In the genomic region with DNA sequence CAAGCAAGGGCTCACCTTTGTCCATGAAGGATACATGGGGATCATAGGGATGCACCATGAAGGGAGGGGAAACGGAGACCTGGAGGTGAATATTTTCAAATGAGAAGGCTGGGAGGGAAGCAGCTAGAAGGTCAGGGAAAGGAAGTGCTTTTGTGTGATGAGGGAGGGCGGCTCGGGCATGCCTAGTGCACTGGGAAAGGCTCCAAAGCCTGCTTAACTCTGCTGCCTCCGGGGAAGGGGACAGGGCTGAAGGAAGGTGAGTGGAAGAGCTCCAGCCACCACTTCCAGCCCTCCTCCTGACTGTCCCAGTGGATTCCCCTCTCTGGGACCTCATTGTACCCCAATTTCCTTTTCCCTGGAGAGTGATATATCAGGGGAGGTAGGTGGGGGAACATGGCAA, we compare ENCODE assay signal across 21 cellular contexts.
DNase-seq lines count a peak whose midpoint lies in the region; ATAC-seq, FAIRE-seq and TF ChIP-seq lines count a peak whose summit lies in the region.
"Had no signal": no experiment of that assay in that cellular context is flagged by ENCODE, and none has a peak within 500 bp of the region (broad histone marks: within the 10 kb centered on the region; RNA-seq: fewer than 3 reads in every experiment).

No MANE protein-coding gene starts in this region.

- peaks cover 16% of the 10 kb centered on the region for H3K4me1 Mint-ChIP-seq in endodermal cell
- H3K4me1 Mint-ChIP-seq: stimulated activated memory B cell treated with anti-CD40 and anti-IgM and Interleukin-4, amounts not matched to agents 10 μg/mL and 1 μg/mL and 100 μg/mL, for 72 hours had no signal

- H3K27me3 ChIP-seq in endodermal cell (ENCODE audit: control insufficient read depth, insufficient read depth, low read length, poor library complexity, severe bottlenecking) (no peaks in the 10 kb centered on the region), pancreas (no peaks in the 10 kb centered on the region)
- H3K27me3 ChIP-seq: upper lobe of left lung had no signal

- no peak overlapping the region for H3K9ac ChIP-seq in endodermal cell (ENCODE audit: extremely low read depth, low read length, poor library complexity, severe bottlenecking)
- H3K9ac ChIP-seq: GM23248 had no signal

- no peak overlapping the region for H3K27ac ChIP-seq in endodermal cell (ENCODE audit: low read depth, low read length)
- H3K27ac ChIP-seq in pancreas, result no peak overlapping the region
- H3K27ac ChIP-seq: GM23248, lower lobe of right lung, upper lobe of left lung had no signal

- peak; percentile 39 to 77 (median 52) for ATAC-seq in pancreas
- ATAC-seq: Panc1; stimulated activated memory B cell treated with anti-CD40 and anti-IgM and Interleukin-4, amounts not matched to agents 10 μg/mL and 1 μg/mL and 100 μg/mL, for 72 hours had no signal

- 70 to 80% methylated on average over 2 to 4 of the region's 4 CpGs for WGBS in endodermal cell (ENCODE audit: insufficient coverage in 1 of 2, insufficient read length in 1 of 2), 2 experiments
- WGBS in pancreas, 2 donors, result 19 to 27% methylated on average over 4 of the region's 4 CpGs

- H3K4me3 Mint-ChIP-seq in endodermal cell, result no peak overlapping the region
- H3K4me3 Mint-ChIP-seq: activated naive CD4-positive, alpha-beta T cell treated with anti-CD3 and anti-CD28 coated beads for 36 hours; stimulated activated memory B cell treated with anti-CD40 and anti-IgM and Interleukin-4, amounts not matched to agents 10 μg/mL and 1 μg/mL and 100 μg/mL, for 72 hours had no signal

- TF ChIP-seq CTCF in endodermal cell (conservative IDR thresholded peaks at IDR 0.05) (no peak), pancreas (IDR thresholded peaks at IDR 0.05) (no peak)

- H3K36me3 ChIP-seq in endodermal cell (ENCODE audit: control insufficient read depth, insufficient read depth, low read length) (no peaks in the 10 kb centered on the region), pancreas (no peaks in the 10 kb centered on the region)
- H3K36me3 ChIP-seq: BE2C, lower lobe of right lung, upper lobe of left lung had no signal

- FAIRE-seq in pancreas (lab: Jason Lieb, UNC), result no peak
- FAIRE-seq: TTC549 had no signal

- peak; percentile 97 for DNase-seq in NCI-H1092 treated with DMSO at 0.1 percent for 48 hours (lab: John Stamatoyannopoulos, UW)
- DNase-seq in NCI-H345 (lab: John Stamatoyannopoulos, UW), result peak; percentile 58
- DNase-seq in endodermal cell, result no peak
- no peak for DNase-seq in pancreas
- no peak for DNase-seq in amniotic stem cell (lab: John Stamatoyannopoulos, UW)
- no peak for DNase-seq in NCI-H146 (lab: John Stamatoyannopoulos, UW)
- no peak for DNase-seq in activated effector memory CD4-positive, alpha-beta T cell treated with anti-CD3 and anti-CD28 coated beads, Interleukin-2, amount 50 U/mL, for 16 hours
- DNase-seq in stimulated activated CD4-positive, alpha-beta T cell treated with anti-CD3 and anti-CD28 coated beads, Interleukin-4, amount 100 ng/mL, for 24 hours, result no peak
- DNase-seq: activated T-cell treated with anti-CD3 and anti-CD28 coated beads for 4 hours; cortex of kidney; KBM-7; lower lobe of right lung; stimulated activated CD4-positive, alpha-beta T cell treated with anti-CD3 and anti-CD28 coated beads, Interleukin-12 subunit alpha, Interleukin-12 subunit beta, amount 100 ng/mL, for 4 hours; upper lobe of left lung had no signal

- H3K4me1 ChIP-seq in endodermal cell (ENCODE audit: control insufficient read depth, insufficient read depth, low read length), result peaks cover 7% of the 10 kb centered on the region
- no peaks in the 10 kb centered on the region for H3K4me1 ChIP-seq in pancreas
- H3K4me1 ChIP-seq: BE2C, lower lobe of right lung, upper lobe of left lung had no signal

- no peaks in the 10 kb centered on the region for H3K27me3 Mint-ChIP-seq in endodermal cell (ENCODE audit: insufficient read depth)

- intact Hi-C loops in pancreas (cut with DNase I), result no loop called here

- no peaks in the 10 kb centered on the region for H3K36me3 Mint-ChIP-seq in endodermal cell (ENCODE audit: low read depth)
- H3K36me3 Mint-ChIP-seq: stimulated activated memory B cell treated with anti-CD40 and anti-IgM and Interleukin-4, amounts not matched to agents 10 μg/mL and 1 μg/mL and 100 μg/mL, for 72 hours had no signal

- H3K9me3 Mint-ChIP-seq in endodermal cell, result no peaks in the 10 kb centered on the region
- H3K9me3 Mint-ChIP-seq: activated naive CD4-positive, alpha-beta T cell treated with anti-CD3 and anti-CD28 coated beads for 36 hours had no signal

- H3K4me3 ChIP-seq in endodermal cell (ENCODE audit: low read length) (no peak overlapping the region), pancreas (no peak overlapping the region)
- H3K4me3 ChIP-seq: GM23248, lower lobe of right lung, upper lobe of left lung had no signal

- H3K9me3 ChIP-seq in endodermal cell (ENCODE audit: control insufficient read depth, low read length), result no peaks in the 10 kb centered on the region
- H3K9me3 ChIP-seq in pancreas, result no peaks in the 10 kb centered on the region
- H3K9me3 ChIP-seq: BE2C, lower lobe of right lung, upper lobe of left lung had no signal

- peak overlapping the region; percentile 19 for H3K27ac Mint-ChIP-seq in endodermal cell
- H3K27ac Mint-ChIP-seq: activated naive CD4-positive, alpha-beta T cell treated with anti-CD3 and anti-CD28 coated beads for 36 hours; progenitor cell of endocrine pancreas; stimulated activated memory B cell treated with anti-CD40 and anti-IgM and Interleukin-4, amounts not matched to agents 10 μg/mL and 1 μg/mL and 100 μg/mL, for 72 hours had no signal

Comparison
In these comparisons a context has a peak if more than half of its experiments do, and no peak if none do; other contexts are left out.
1. DNase-seq: peak in NCI-H1092 treated with DMSO at 0.1 percent for 48 hours (single experiment) and NCI-H345 (single experiment); none in endodermal cell (single experiment), pancreas (0 of 6), amniotic stem cell (single experiment), NCI-H146 (single experiment), activated effector memory CD4-positive, alpha-beta T cell treated with anti-CD3 and anti-CD28 coated beads, Interleukin-2, amount 50 U/mL, for 16 hours (single experiment) and stimulated activated CD4-positive, alpha-beta T cell treated with anti-CD3 and anti-CD28 coated beads, Interleukin-4, amount 100 ng/mL, for 24 hours (single experiment).